2 cellular contexts compared by ENCODE assay signal in the genomic region with DNA sequence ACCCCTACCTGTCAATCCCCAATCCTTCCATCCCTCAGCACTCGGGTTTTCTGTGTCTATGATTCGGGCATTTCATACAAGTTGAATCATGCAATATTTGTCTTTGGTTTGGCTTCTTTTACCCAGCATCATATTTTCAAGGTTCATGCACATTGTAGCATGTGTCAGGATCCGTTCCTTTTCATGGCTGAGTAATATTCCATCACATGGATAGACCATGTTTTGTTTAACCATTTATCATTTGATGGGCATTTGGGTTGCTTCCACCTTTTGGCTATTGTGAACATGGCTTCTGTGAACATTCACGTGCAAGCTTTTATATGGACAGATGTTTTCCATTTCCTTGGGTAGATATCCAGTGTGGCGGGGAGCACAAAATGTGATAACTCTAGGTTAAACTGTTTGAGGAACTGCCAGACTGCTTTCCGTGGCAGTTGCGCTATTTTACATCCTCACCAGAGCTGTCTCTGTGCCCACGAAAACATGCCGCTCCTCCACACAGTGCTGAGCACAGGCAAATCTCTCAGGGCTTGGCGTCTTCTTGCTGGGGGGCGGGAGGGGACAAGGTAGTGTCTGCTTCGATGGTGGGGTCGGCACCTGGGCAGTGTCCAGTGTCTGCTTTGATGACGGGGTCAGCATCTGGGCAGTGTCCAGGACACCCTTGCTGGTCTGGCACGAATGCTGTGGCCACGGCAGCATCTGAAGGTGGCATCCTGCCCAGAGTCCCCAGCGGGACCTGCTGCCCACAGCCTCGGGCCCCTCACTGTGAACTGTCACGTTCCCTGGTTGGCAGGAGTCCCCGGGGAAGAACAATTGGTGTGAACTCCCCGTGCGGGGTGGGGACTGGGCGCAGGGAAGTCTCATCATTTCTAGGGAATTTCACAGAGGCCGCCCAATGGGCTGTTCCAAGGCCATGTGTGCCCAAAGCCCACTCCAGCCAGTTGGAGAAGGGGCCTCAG.
TF ChIP-seq lines count a peak whose summit lies in the region.

No MANE protein-coding gene starts in this region.

TF ChIP-seq in A549, 52 proteins besides CTCF, POLR2A, EP300 and RAD21:
- TF ChIP-seq RARB (CRISPR knock-in tag; IDR thresholded peaks at IDR 0.05) = no peak
- TF ChIP-seq TFCP2L1 (CRISPR knock-in tag; IDR thresholded peaks at IDR 0.05) = no peak
- TF ChIP-seq, protein P1, sequence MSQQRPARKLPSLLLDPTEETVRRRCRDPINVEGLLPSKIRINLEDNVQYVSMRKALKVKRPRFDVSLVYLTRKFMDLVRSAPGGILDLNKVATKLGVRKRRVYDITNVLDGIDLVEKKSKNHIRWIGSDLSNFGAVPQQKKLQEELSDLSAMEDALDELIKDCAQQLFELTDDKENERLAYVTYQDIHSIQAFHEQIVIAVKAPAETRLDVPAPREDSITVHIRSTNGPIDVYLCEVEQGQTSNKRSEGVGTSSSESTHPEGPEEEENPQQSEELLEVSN (IDR thresholded peaks at IDR 0.05; ENCODE audit: borderline replicate concordance, low read depth) = no peak
- TF ChIP-seq KDM1A (IDR thresholded peaks at IDR 0.05; ENCODE audit: low read depth) = peak; percentile 32; the same call in 1 of the 2 replicates
- no peak for TF ChIP-seq HEYL (CRISPR knock-in tag; IDR thresholded peaks at IDR 0.05)
- TF ChIP-seq PHF8 (IDR thresholded peaks at IDR 0.05; ENCODE audit: borderline replicate concordance, low read depth) = no peak
- TF ChIP-seq NR3C1 (IDR thresholded peaks at IDR 0.05) = no peak
- no peak for TF ChIP-seq CHD2 (IDR thresholded peaks at IDR 0.05; ENCODE audit: low read length, partially characterized antibody)

TF ChIP-seq in GM23338, 12 proteins besides CTCF, POLR2A, EP300 and RAD21:
- no peak for TF ChIP-seq ZNF114 (CRISPR knock-in tag; IDR thresholded peaks at IDR 0.05)
- TF ChIP-seq, protein P2, sequence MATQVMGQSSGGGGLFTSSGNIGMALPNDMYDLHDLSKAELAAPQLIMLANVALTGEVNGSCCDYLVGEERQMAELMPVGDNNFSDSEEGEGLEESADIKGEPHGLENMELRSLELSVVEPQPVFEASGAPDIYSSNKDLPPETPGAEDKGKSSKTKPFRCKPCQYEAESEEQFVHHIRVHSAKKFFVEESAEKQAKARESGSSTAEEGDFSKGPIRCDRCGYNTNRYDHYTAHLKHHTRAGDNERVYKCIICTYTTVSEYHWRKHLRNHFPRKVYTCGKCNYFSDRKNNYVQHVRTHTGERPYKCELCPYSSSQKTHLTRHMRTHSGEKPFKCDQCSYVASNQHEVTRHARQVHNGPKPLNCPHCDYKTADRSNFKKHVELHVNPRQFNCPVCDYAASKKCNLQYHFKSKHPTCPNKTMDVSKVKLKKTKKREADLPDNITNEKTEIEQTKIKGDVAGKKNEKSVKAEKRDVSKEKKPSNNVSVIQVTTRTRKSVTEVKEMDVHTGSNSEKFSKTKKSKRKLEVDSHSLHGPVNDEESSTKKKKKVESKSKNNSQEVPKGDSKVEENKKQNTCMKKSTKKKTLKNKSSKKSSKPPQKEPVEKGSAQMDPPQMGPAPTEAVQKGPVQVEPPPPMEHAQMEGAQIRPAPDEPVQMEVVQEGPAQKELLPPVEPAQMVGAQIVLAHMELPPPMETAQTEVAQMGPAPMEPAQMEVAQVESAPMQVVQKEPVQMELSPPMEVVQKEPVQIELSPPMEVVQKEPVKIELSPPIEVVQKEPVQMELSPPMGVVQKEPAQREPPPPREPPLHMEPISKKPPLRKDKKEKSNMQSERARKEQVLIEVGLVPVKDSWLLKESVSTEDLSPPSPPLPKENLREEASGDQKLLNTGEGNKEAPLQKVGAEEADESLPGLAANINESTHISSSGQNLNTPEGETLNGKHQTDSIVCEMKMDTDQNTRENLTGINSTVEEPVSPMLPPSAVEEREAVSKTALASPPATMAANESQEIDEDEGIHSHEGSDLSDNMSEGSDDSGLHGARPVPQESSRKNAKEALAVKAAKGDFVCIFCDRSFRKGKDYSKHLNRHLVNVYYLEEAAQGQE (IDR thresholded peaks at IDR 0.05; ENCODE audit: unreplicated experiment) = no peak
